Comparison of ENCODE assay signal across 8 cellular contexts in genomic region chr5:81506900-81507588, GRCh38.
DNase-seq lines count a peak whose midpoint lies in the region; ATAC-seq, FAIRE-seq and TF ChIP-seq lines count a peak whose summit lies in the region.

No MANE protein-coding gene starts in this region.

- TF ChIP-seq CTCF in SU-DHL-6 (IDR thresholded peaks at IDR 0.05; ENCODE audit: insufficient read depth, low read length, poor library complexity, severe bottlenecking), result peak; percentile 77
- peak; percentile 69 for TF ChIP-seq CTCF in HepG2 (CRISPR knock-in tag; IDR thresholded peaks at IDR 0.05)
- TF ChIP-seq CTCF in thyroid gland (IDR thresholded peaks at IDR 0.05), result peak; percentile 61 to 94 (median 92)

- in situ Hi-C loops in HepG2 (cut with HindIII; ENCODE audit: extremely low pct_ligation_motif_present, low pct_unique_long_range_greater_than_20kb), result loop anchor here (5.0 to 25.0 kb wide), 2 partner anchors 330 to 655 kb away; no protein-coding TSS in a partner anchor

- H3K27me3 Mint-ChIP-seq in CD8-positive, alpha-beta memory T cell, result no peaks in the 10 kb centered on the region

- no peaks in the 10 kb centered on the region for H3K9me2 ChIP-seq in SU-DHL-6 (replicated peaks; ENCODE audit: insufficient read depth, low read length)

- CTCF ChIA-PET in CD8-positive, alpha-beta memory T cell (lab: Charles Lee), result interaction anchor here (0.8 to 1.1 kb wide), 2 partner anchors 331 to 350 kb away, joined by 3 to 4 read pairs; no protein-coding TSS in a partner anchor
- CTCF ChIA-PET in HepG2 (lab: Yijun Ruan, JAX; ENCODE audit: low intra/inter-chr PET ratio, low total read pairs), result interaction anchor here (1.6 to 1.9 kb wide), 2 partner anchors 659 to 719 kb away, joined by 7 to 10 read pairs; no protein-coding TSS in a partner anchor

- H3K9ac ChIP-seq in SU-DHL-6 (ENCODE audit: low read length) (no peak overlapping the region), HepG2 (ENCODE audit: insufficient read depth, low read depth, low read length) (no peak overlapping the region)

- H2AFZ ChIP-seq in SU-DHL-6 (ENCODE audit: low read depth, low read length, severe bottlenecking) (no peak overlapping the region), HepG2 (ENCODE audit: low read length) (no peak overlapping the region)

- no peak overlapping the region for H3K4me3 ChIP-seq in CD8-positive, alpha-beta memory T cell (ENCODE audit: low read length)
- H3K4me3 ChIP-seq in SU-DHL-6 (ENCODE audit: insufficient read depth, low read length, poor library complexity, severe bottlenecking) (no peak overlapping the region), HepG2 (replicated peaks in 1 of 3; ENCODE audit: insufficient read depth in 1 of 3, low read depth in 2 of 3, low read length in 3 of 3) (no peak overlapping the region), thyroid gland (replicated peaks in 1 of 3) (no peak overlapping the region)

- peaks cover 2 to 11% (median 8%) of the 10 kb centered on the region in 3 donors for H3K36me3 Mint-ChIP-seq in CD8-positive, alpha-beta memory T cell

- peaks cover 5% of the 10 kb centered on the region; the same call in 1 of the 2 replicates for H3F3A ChIP-seq in SU-DHL-6 (ENCODE audit: insufficient read depth)

- no peaks in the 10 kb centered on the region for H3K4me1 ChIP-seq in CD8-positive, alpha-beta memory T cell (ENCODE audit: insufficient read depth, low read length)
- no peaks in the 10 kb centered on the region for H3K4me1 ChIP-seq in HepG2 (ENCODE audit: insufficient read depth, low read length)
- no peaks in the 10 kb centered on the region for H3K4me1 ChIP-seq in thyroid gland

- intact Hi-C loops in HepG2 (cut with micrococcal nuclease; ENCODE audit: unreplicated experiment), result loop anchor here (1.0 to 10.0 kb wide), 4 partner anchors 82 to 718 kb away; no protein-coding TSS in a partner anchor
- intact Hi-C loops in thyroid gland (cut with DNase I), result loop anchor here (5.0 to 10.0 kb wide), 2 partner anchors 338 to 660 kb away; no protein-coding TSS in a partner anchor

- H3K4me3 Mint-ChIP-seq in CD8-positive, alpha-beta memory T cell, result no peak overlapping the region

- TF ChIP-seq POLR2A in HepG2 (IDR thresholded peaks at IDR 0.05; ENCODE audit: insufficient read depth in 1 of 2, low read depth in 2 of 2, low read length in 2 of 2) (no peak), thyroid gland (IDR thresholded peaks at IDR 0.05) (no peak)

- H3K79me2 ChIP-seq in SU-DHL-6 (ENCODE audit: insufficient read depth, low read length) (peaks cover 6% of the 10 kb centered on the region; the same call in 1 of the 2 replicates), HepG2 (ENCODE audit: insufficient read depth, low read length) (no peaks in the 10 kb centered on the region)

- H3K9me3 Mint-ChIP-seq in CD8-positive, alpha-beta memory T cell, result peaks cover 0 to 2% (median 0%) of the 10 kb centered on the region in 5 donors

- ATAC-seq in GM18520 (IDR thresholded peaks at IDR 0.05; ENCODE audit: unreplicated experiment), result peak; percentile 99
- ATAC-seq in HG02943 (IDR thresholded peaks at IDR 0.05; ENCODE audit: low read depth, unreplicated experiment), result peak; percentile 97
- ATAC-seq in HepG2, result peak; percentile 96

- FAIRE-seq in colon (lab: Jason Lieb, UNC) (peak; percentile 88), HepG2 (lab: Jason Lieb, UNC) (peak; percentile 71)

- no peaks in the 10 kb centered on the region for H3K4me1 Mint-ChIP-seq in CD8-positive, alpha-beta memory T cell

- H4K20me1 ChIP-seq in SU-DHL-6 (ENCODE audit: low read depth, low read length) (no peaks in the 10 kb centered on the region), HepG2 (ENCODE audit: insufficient read depth, low read length) (no peaks in the 10 kb centered on the region)

- peak in 3 of 5 donors; percentile 21 to 45 (median 39) for DNase-seq in CD8-positive, alpha-beta memory T cell
- DNase-seq in NCI-H1417 treated with DMSO at 0.1 percent for 48 hours (lab: John Stamatoyannopoulos, UW), result peak; percentile 30
- DNase-seq in HepG2 (ENCODE audit: low spot score), result peak; percentile 45
- DNase-seq in thyroid gland, result peak; percentile 58

- H3K27ac ChIP-seq in CD8-positive, alpha-beta memory T cell (ENCODE audit: low read depth, low read length), result no peak overlapping the region
- H3K27ac ChIP-seq in SU-DHL-6 (ENCODE audit: low read depth, low read length), result peak overlapping the region; percentile 27; the same call in 1 of the 2 replicates
- H3K27ac ChIP-seq in HepG2 (ENCODE audit: extremely low read length, insufficient read depth, low read length), result no peak overlapping the region
- H3K27ac ChIP-seq in thyroid gland, result peak overlapping the region in 2 of 3 donors; percentile 49 to 60

- H3K9me3 ChIP-seq in CD8-positive, alpha-beta memory T cell (ENCODE audit: low read length), result no peaks in the 10 kb centered on the region
- H3K9me3 ChIP-seq in SU-DHL-6 (ENCODE audit: insufficient read depth, low read length) (no peaks in the 10 kb centered on the region), HepG2 (ENCODE audit: low read length) (no peaks in the 10 kb centered on the region), thyroid gland (no peaks in the 10 kb centered on the region)

- peak overlapping the region; percentile 12 for H3K4me2 ChIP-seq in SU-DHL-6 (ENCODE audit: low read depth, low read length, poor library complexity, severe bottlenecking)
- no peak overlapping the region for H3K4me2 ChIP-seq in HepG2 (ENCODE audit: low read depth, low read length)

- H3K27ac Mint-ChIP-seq in CD8-positive, alpha-beta memory T cell, result no peak overlapping the region

- WGBS in HepG2 (ENCODE audit: low lambda C conversion rate), result 8% methylated on average over 2 of the region's 2 CpGs
- 32% methylated on average over 2 of the region's 2 CpGs for WGBS in thyroid gland, 2 donors

- POLR2A ChIA-PET in CD8-positive, alpha-beta memory T cell (lab: Charles Lee), result no interaction called here
- POLR2A ChIA-PET in HepG2 (lab: Yijun Ruan, JAX), result no interaction called here

- BruUV-seq in HepG2 (replicated peaks; lab: Mats Ljungman, UMichigan), result no TSS peak

- peak; percentile 48; the same call in 1 of the 2 replicates for TF ChIP-seq RAD21 in HepG2 (CRISPR knock-in tag; IDR thresholded peaks at IDR 0.05)

- H3K27me3 ChIP-seq in CD8-positive, alpha-beta memory T cell (ENCODE audit: insufficient read depth, low read length, poor library complexity, severe bottlenecking), result no peaks in the 10 kb centered on the region
- no peaks in the 10 kb centered on the region for H3K27me3 ChIP-seq in SU-DHL-6 (ENCODE audit: low read length)
- H3K27me3 ChIP-seq in HepG2 (ENCODE audit: control insufficient read depth in 1 of 2, insufficient read depth in 2 of 2, low read length in 2 of 2), result no peaks in the 10 kb centered on the region
- no peaks in the 10 kb centered on the region for H3K27me3 ChIP-seq in thyroid gland

- H3K36me3 ChIP-seq in CD8-positive, alpha-beta memory T cell (ENCODE audit: insufficient read depth, low read length), result no peaks in the 10 kb centered on the region
- H3K36me3 ChIP-seq in SU-DHL-6 (ENCODE audit: low read length) (0 out of 2 replicates have a peak, but pooled peaks cover 2% of the 10 kb centered on the region), HepG2 (replicated peaks in 1 of 2; ENCODE audit: control insufficient read depth in 1 of 2, insufficient read depth in 2 of 2, low read length in 2 of 2) (no peaks in the 10 kb centered on the region), thyroid gland (no peaks in the 10 kb centered on the region)

- TF ChIP-seq EP300 in HepG2 (IDR thresholded peaks at IDR 0.05; ENCODE audit: low read depth in 2 of 2, low read length in 2 of 2), result no peak
- TF ChIP-seq EP300 in HepG2 (CRISPR knock-in tag; IDR thresholded peaks at IDR 0.05; ENCODE audit: borderline replicate concordance), result no peak

TF ChIP-seq in HepG2, 621 proteins besides CTCF, POLR2A, EP300 and RAD21 (continues in another document):
- TF ChIP-seq ZNF558 (CRISPR knock-in tag; IDR thresholded peaks at IDR 0.05; ENCODE audit: borderline replicate concordance) (no peak), ZNF136 (CRISPR knock-in tag; IDR thresholded peaks at IDR 0.05; ENCODE audit: low read depth) (no peak), SRF (IDR thresholded peaks at IDR 0.05; ENCODE audit: low read depth, low read length) (no peak), HMG20A (CRISPR knock-in tag; IDR thresholded peaks at IDR 0.05; ENCODE audit: borderline replicate concordance) (no peak), ZKSCAN1 (IDR thresholded peaks at IDR 0.05; ENCODE audit: low read length) (no peak), MZF1 (CRISPR knock-in tag; IDR thresholded peaks at IDR 0.05; ENCODE audit: borderline replicate concordance) (no peak), ZFP36L2 (CRISPR knock-in tag; IDR thresholded peaks at IDR 0.05) (no peak), SKI (IDR thresholded peaks at IDR 0.05; ENCODE audit: partially characterized antibody) (no peak), ZFX (CRISPR knock-in tag; IDR thresholded peaks at IDR 0.05; ENCODE audit: low read depth) (0 out of 2 replicates have a peak, but pooled peaks have one; percentile 24), FOXM1 (CRISPR knock-in tag; IDR thresholded peaks at IDR 0.05) (no peak), ZBTB2 (CRISPR knock-in tag; IDR thresholded peaks at IDR 0.05; ENCODE audit: low read depth) (no peak), ARNTL (CRISPR knock-in tag; IDR thresholded peaks at IDR 0.05) (no peak), ZNF597 (CRISPR knock-in tag; IDR thresholded peaks at IDR 0.05) (no peak), ZNF24 (IDR thresholded peaks at IDR 0.05) (no peak), ZNF530 (CRISPR knock-in tag; IDR thresholded peaks at IDR 0.05; ENCODE audit: low read depth) (no peak)

Comparison
In these comparisons a context has a peak if more than half of its experiments do, and no peak if none do; other contexts are left out.
1. H3K27ac ChIP-seq: peak in SU-DHL-6 (single experiment) and thyroid gland (2 of 3); none in CD8-positive, alpha-beta memory T cell (single experiment) and HepG2 (single experiment).
2. Peak in every context shown above with its lines, with median percentiles within 50 percentile points of each other: DNase-seq, ATAC-seq and CTCF ChIP-seq.